ENCODE assay signal across 8 cellular contexts in genomic region chr1:201481761-201482493, GRCh38. TPM values are rescaled to one million over a fixed set of nuclear protein-coding genes. Genes with fewer than 3 reads are reported as not detected.
DNase-seq lines count a peak whose midpoint lies in the region; ATAC-seq and TF ChIP-seq lines count a peak whose summit lies in the region.

No MANE protein-coding gene starts in this region.

- peak; percentile 67 for ATAC-seq in GM21825 (IDR thresholded peaks at IDR 0.05; ENCODE audit: unreplicated experiment)

- H3F3A ChIP-seq in DOHH2 (ENCODE audit: control insufficient read depth, insufficient read depth), result peaks cover 6% of the 10 kb centered on the region
- peaks cover 19% of the 10 kb centered on the region for H3F3A ChIP-seq in neural progenitor cell (ENCODE audit: low read depth)

- H3K4me2 ChIP-seq in DOHH2 (ENCODE audit: low read length) (peak overlapping the region; percentile 72), KMS-11 (peak overlapping the region; percentile 97), neural progenitor cell (peak overlapping the region; percentile 74)

- H3K4me3 ChIP-seq in DOHH2 (ENCODE audit: low read length), result peak overlapping the region; percentile 65
- H3K4me3 ChIP-seq in KMS-11 (IDR thresholded peaks at IDR 0.05; ENCODE audit: insufficient read depth, low read depth, low read length), result no peak overlapping the region
- H3K4me3 ChIP-seq in foreskin fibroblast (ENCODE audit: low read depth in 1 of 2, low read length in 2 of 2), result peak overlapping the region; percentile 1 to 38
- H3K4me3 ChIP-seq in neural progenitor cell, result peak overlapping the region; percentile 38
- peak overlapping the region in 1 of 2 donors; percentile 67 for H3K4me3 ChIP-seq in stomach smooth muscle (ENCODE audit: low read length in 2 of 2)

- no peaks in the 10 kb centered on the region for H3K9me3 Mint-ChIP-seq in neural progenitor cell

- H3K4me1 Mint-ChIP-seq in neural progenitor cell, result peaks cover 17% of the 10 kb centered on the region

- DNase-seq in RWPE1 (ENCODE audit: low spot score), result peak; percentile 93
- peak; percentile 71 for DNase-seq in activated effector memory CD4-positive, alpha-beta T cell treated with Interleukin-2 at 50 U/mL for 16 hours
- peak; percentile 72 to 90 for DNase-seq in foreskin fibroblast
- DNase-seq in neural progenitor cell (ENCODE audit: low spot score), result peak; percentile 92

- H3K9me3 ChIP-seq in DOHH2 (ENCODE audit: control insufficient read depth, insufficient read depth, low read length) (no peaks in the 10 kb centered on the region), neural progenitor cell (ENCODE audit: low read depth) (no peaks in the 10 kb centered on the region), stomach smooth muscle (ENCODE audit: control insufficient read depth in 2 of 2, low read length in 2 of 2) (no peaks in the 10 kb centered on the region)

- H3K79me2 ChIP-seq in DOHH2 (ENCODE audit: control insufficient read depth, low read length) (no peaks in the 10 kb centered on the region), KMS-11 (ENCODE audit: insufficient read depth, low read depth) (no peaks in the 10 kb centered on the region), neural progenitor cell (ENCODE audit: low read depth) (no peaks in the 10 kb centered on the region)

- CTCF ChIA-PET in RWPE1 (lab: Yijun Ruan, JAX), result interaction anchor here (0.5 to 22.3 kb wide), 36 partner anchors 10 to 1585 kb away, joined by 3 to 464 read pairs (median 5); partner anchors contain the start of genes CSRP1 and PHLDA3

- peaks cover 11% of the 10 kb centered on the region for H3K27me3 ChIP-seq in DOHH2 (ENCODE audit: control insufficient read depth, low read length)
- peaks cover 5% of the 10 kb centered on the region for H3K27me3 ChIP-seq in KMS-11 (ENCODE audit: insufficient read depth, low read depth)
- H3K27me3 ChIP-seq in neural progenitor cell, result peaks cover 33% of the 10 kb centered on the region
- H3K27me3 ChIP-seq in stomach smooth muscle (ENCODE audit: control insufficient read depth in 1 of 2, insufficient read depth in 2 of 2, low read length in 2 of 2), result no peaks in the 10 kb centered on the region

- H2AFZ ChIP-seq in KMS-11 (ENCODE audit: low read depth) (peak overlapping the region; percentile 86), neural progenitor cell (replicated peaks) (peak overlapping the region; percentile 89)

- H4K20me1 ChIP-seq in DOHH2 (ENCODE audit: control insufficient read depth, insufficient read depth, low read depth, low read length) (no peaks in the 10 kb centered on the region), KMS-11 (ENCODE audit: insufficient read depth) (no peaks in the 10 kb centered on the region), neural progenitor cell (ENCODE audit: low read depth) (no peaks in the 10 kb centered on the region)

- POLR2A ChIA-PET in RWPE1 (lab: Yijun Ruan, JAX; ENCODE audit: low non-redundant PET), result interaction anchor here (0.6 to 2.3 kb wide), 4 partner anchors 13 to 34 kb away, joined by 3 to 17 read pairs (median 4); partner anchors contain the start of gene PHLDA3

- peak; percentile 93 for TF ChIP-seq CTCF in DOHH2 (IDR thresholded peaks at IDR 0.05; ENCODE audit: low read depth, low read length, poor library complexity, severe bottlenecking)
- TF ChIP-seq CTCF in KMS-11 (conservative IDR thresholded peaks at IDR 0.05; ENCODE audit: low read depth, low read length), result peak; percentile 94
- peak; percentile 87 for TF ChIP-seq CTCF in RWPE1 (conservative IDR thresholded peaks at IDR 0.05; ENCODE audit: low read depth)
- peak; percentile 80 for TF ChIP-seq CTCF in foreskin fibroblast (IDR thresholded peaks at IDR 0.05; ENCODE audit: low read depth, low read length)
- peak; percentile 86 for TF ChIP-seq CTCF in neural progenitor cell (IDR thresholded peaks at IDR 0.05)

- no peak overlapping the region for H3K9ac ChIP-seq in KMS-11
- H3K9ac ChIP-seq in neural progenitor cell, result no peak overlapping the region
- H3K9ac ChIP-seq in stomach smooth muscle (ENCODE audit: low read length in 2 of 2), result peak overlapping the region in 1 of 2 donors; percentile 55

- peaks cover 27% of the 10 kb centered on the region for H3K27me3 Mint-ChIP-seq in neural progenitor cell (ENCODE audit: insufficient read depth, low read depth)

- H3K36me3 ChIP-seq in DOHH2 (ENCODE audit: control insufficient read depth, low read length), result peaks cover 6% of the 10 kb centered on the region; the same call in 1 of the 2 replicates
- no peaks in the 10 kb centered on the region for H3K36me3 ChIP-seq in KMS-11 (ENCODE audit: insufficient read depth)
- H3K36me3 ChIP-seq in neural progenitor cell, result no peaks in the 10 kb centered on the region
- H3K36me3 ChIP-seq in stomach smooth muscle (ENCODE audit: control insufficient read depth in 2 of 2, insufficient read depth in 2 of 2, low read length in 2 of 2), result peaks cover 35 to 37% of the 10 kb centered on the region in 2 donors

- H3K9me2 ChIP-seq in DOHH2 (replicated peaks; ENCODE audit: control insufficient read depth, low read length), result no peaks in the 10 kb centered on the region

- H3K4me1 ChIP-seq in DOHH2 (ENCODE audit: control insufficient read depth, low read length) (peaks cover 32% of the 10 kb centered on the region), KMS-11 (ENCODE audit: low read depth, poor library complexity, severe bottlenecking) (peaks cover 26% of the 10 kb centered on the region), neural progenitor cell (peaks cover 9% of the 10 kb centered on the region), stomach smooth muscle (ENCODE audit: control insufficient read depth, insufficient read depth, low read length) (peaks cover 41% of the 10 kb centered on the region)

- no peak overlapping the region for H3K27ac Mint-ChIP-seq in neural progenitor cell

- H3K27ac ChIP-seq in DOHH2 (ENCODE audit: low read depth, low read length), result no peak overlapping the region
- no peak overlapping the region for H3K27ac ChIP-seq in KMS-11
- H3K27ac ChIP-seq in RWPE1, result peak overlapping the region; percentile 86
- no peak overlapping the region for H3K27ac ChIP-seq in neural progenitor cell
- peak overlapping the region; percentile 100 for H3K27ac ChIP-seq in stomach smooth muscle (ENCODE audit: low read length)

- H3K36me3 Mint-ChIP-seq in neural progenitor cell, result no peaks in the 10 kb centered on the region

- H3K4me3 Mint-ChIP-seq in neural progenitor cell, result peak overlapping the region; percentile 76

RNA-seq across cellular contexts. Expression of gene PHLDA3, which starts 12.9 kb away (rescaled TPM):
- 1.9 and 11.8 TPM in 2 replicates for total RNA-seq in neural progenitor cell (ENCODE audit: low replicate concordance)

RNA-seq across cellular contexts. Expression of gene CSRP1, which starts 25.0 kb away (rescaled TPM):
- total RNA-seq in neural progenitor cell (ENCODE audit: low replicate concordance), result 2.5 and 4.1 TPM in 2 replicates

RNA-seq across cellular contexts. Expression of gene NAV1, which starts 57.0 kb away (rescaled TPM):
- total RNA-seq in neural progenitor cell (ENCODE audit: low replicate concordance), result 60.7 and 83.0 TPM in 2 replicates

Comparison
In these comparisons a context has a peak if more than half of its experiments do, and no peak if none do; other contexts are left out.
1. H3K27ac ChIP-seq: peak in RWPE1 (single experiment) and stomach smooth muscle (single experiment); none in DOHH2 (single experiment), KMS-11 (single experiment) and neural progenitor cell (single experiment).
2. Peak in every context shown above with its lines, with median percentiles within 50 percentile points of each other: H3K4me2 ChIP-seq, CTCF ChIP-seq and DNase-seq.